ENCODE assay signal across 8 cellular contexts in the genomic region with DNA sequence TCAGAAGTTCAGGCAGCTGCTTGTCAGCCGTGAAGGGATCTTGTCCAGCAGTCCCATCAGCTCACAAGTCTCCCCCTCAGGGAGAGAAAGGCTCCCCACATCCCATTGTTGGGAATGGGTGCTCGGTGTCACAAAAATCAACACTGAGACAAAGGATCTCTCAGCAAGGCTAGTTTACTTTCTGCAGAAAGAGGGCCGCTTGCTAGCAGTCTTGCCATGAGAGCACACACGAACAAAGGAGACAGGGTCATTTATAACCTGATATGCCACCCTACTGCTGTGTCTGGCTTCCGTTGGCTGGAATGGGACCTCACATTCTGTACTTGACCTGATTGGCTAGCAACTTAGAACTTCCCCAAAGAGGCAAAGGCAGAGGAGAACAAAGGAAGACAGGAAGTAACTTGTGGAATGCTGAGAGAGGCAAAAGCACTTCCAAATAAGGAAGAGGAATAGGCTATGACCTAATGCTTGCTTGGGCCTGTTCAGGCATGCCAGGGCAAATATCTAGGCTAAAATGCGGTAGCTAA. TPM values are rescaled to one million over a fixed set of nuclear protein-coding genes. Genes with fewer than 3 reads are reported as not detected.
DNase-seq lines count a peak whose midpoint lies in the region; ATAC-seq and TF ChIP-seq lines count a peak whose summit lies in the region.

No MANE protein-coding gene starts in this region.

- H3K4me3 ChIP-seq in iPS-18c (ENCODE audit: insufficient read depth, low read depth, low read length) (peak overlapping the region; percentile 4; the same call in 1 of the 2 replicates), stomach (no peak overlapping the region)

- no peak for TF ChIP-seq EP300 in stomach (IDR thresholded peaks at IDR 0.05)

- H3K36me3 ChIP-seq in stomach, result no peaks in the 10 kb centered on the region

- TF ChIP-seq POLR2A in stomach (IDR thresholded peaks at IDR 0.05), result no peak

- H3K27me3 ChIP-seq in stomach, result no peaks in the 10 kb centered on the region

- no peak for TF ChIP-seq CTCF in stomach (IDR thresholded peaks at IDR 0.05)

- WGBS in stomach, 5 donors, result 30 to 37% (median 32%) methylated on average over 6 of the region's 6 CpGs

- H3K27ac ChIP-seq in angular gyrus (ENCODE audit: low read depth, low read length) (peak overlapping the region; percentile 75), stomach (peak overlapping the region in 4 of 5 donors; percentile 36 to 59 (median 48))

- ATAC-seq in HG02588 (IDR thresholded peaks at IDR 0.05; ENCODE audit: unreplicated experiment), result no peak
- no peak for ATAC-seq in GM21723 (IDR thresholded peaks at IDR 0.05; ENCODE audit: unreplicated experiment)
- no peak for ATAC-seq in HG02798 (IDR thresholded peaks at IDR 0.05; ENCODE audit: poor library complexity, unreplicated experiment)

- intact Hi-C loops in stomach (cut with DNase I; ENCODE audit: low total_unique reads), result no loop called here

- DNase-seq in DMS53 treated with DMSO at 0.1 percent for 48 hours (lab: John Stamatoyannopoulos, UW; ENCODE audit: unreplicated experiment), result peak; percentile 65
- peak; percentile 99 for DNase-seq in NCI-H146 (lab: John Stamatoyannopoulos, UW)
- DNase-seq in stomach, result no peak

- H3K4me1 ChIP-seq in stomach, result peaks cover 0 to 19% (median 14%) of the 10 kb centered on the region in 4 donors

- H3K9me3 ChIP-seq in iPS-18c (ENCODE audit: control insufficient read depth, insufficient read depth, low read length) (no peaks in the 10 kb centered on the region), stomach (no peaks in the 10 kb centered on the region)

RNA-seq across cellular contexts. Expression of a gene that starts 8.7 kb away (rescaled TPM):
- total RNA-seq in stomach, result not detected
- polyA plus RNA-seq in stomach, result not detected

RNA-seq across cellular contexts. Expression of a gene that starts 14.9 kb away (rescaled TPM):
- not detected for total RNA-seq in stomach
- polyA plus RNA-seq in stomach, result under 1 TPM in 1 of 3 donors, not detected in 2; 0.45 TPM
